24 cellular contexts compared by ENCODE assay signal in the genomic region with DNA sequence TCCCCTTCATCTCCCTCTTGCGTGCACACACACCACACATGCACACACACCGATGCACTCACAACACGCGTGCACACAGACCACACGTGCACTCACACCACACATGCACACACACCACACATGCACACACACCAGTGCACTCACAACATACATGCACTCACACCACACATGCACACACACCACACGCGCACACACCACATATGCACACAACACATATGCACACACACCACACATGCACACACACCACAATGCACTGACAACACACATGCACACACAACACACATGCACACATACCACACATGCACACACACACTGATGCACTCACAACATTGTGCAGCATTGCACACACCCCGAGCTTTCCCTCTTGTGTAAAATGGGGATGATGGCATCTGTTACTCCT.
DNase-seq lines count a peak whose midpoint lies in the region; ATAC-seq, FAIRE-seq and TF ChIP-seq lines count a peak whose summit lies in the region.
"Had no signal": no experiment of that assay in that cellular context is flagged by ENCODE, and none has a peak within 500 bp of the region (broad histone marks: within the 10 kb centered on the region; RNA-seq: fewer than 3 reads in every experiment).

No MANE protein-coding gene starts in this region.

- no peak for ATAC-seq in K562
- ATAC-seq in left lobe of liver: no peak
- peak; percentile 19 for ATAC-seq in upper lobe of right lung
- ATAC-seq: GM23338, HCT116 had no signal

- in situ Hi-C loops in K562 (cut with MboI): no loop called here

- DNase-seq in activated effector memory CD4-positive, alpha-beta T cell treated with anti-CD3 and anti-CD28 coated beads, Interleukin-2, amount 50 U/mL, for 16 hours: peak; percentile 14
- no peak for DNase-seq in activated effector memory CD4-positive, alpha-beta T cell treated with Interleukin-2 at 50 U/mL for 16 hours
- no peak for DNase-seq in K562 (ENCODE audit: extremely low read depth in 1 of 4, low spot score in 3 of 4)
- peak; percentile 23 for DNase-seq in left lobe of liver (ENCODE audit: low spot score)
- no peak for DNase-seq in upper lobe of right lung
- no peak for DNase-seq in putamen (ENCODE audit: low spot score)
- DNase-seq in AG08396 (ENCODE audit: low spot score): no peak
- DNase-seq in NCI-H748 (lab: John Stamatoyannopoulos, UW; ENCODE audit: unreplicated experiment): no peak
- DNase-seq: 8988T; Calu3; CD8-positive, alpha-beta memory T cell; DMS153; MM.1S; NCI-H1092 treated with DMSO at 0.1 percent for 48 hours; NCI-H1436 treated with DMSO at 0.1 percent for 48 hours; NCI-H1930; NCI-H69; SHP77 treated with DMSO at 0.1 percent for 48 hours had no signal

- H3K27ac ChIP-seq in K562 (ENCODE audit: extremely low read depth, low read depth, low read length) (no peak overlapping the region; the same call in 2 of the 3 replicates), upper lobe of right lung (no peak overlapping the region)
- H3K27ac ChIP-seq: C4-2B, RWPE1, SK-N-MC had no signal

- BruUV-seq in K562 (replicated peaks; lab: Mats Ljungman, UMichigan): no TSS peak

- POLR2A ChIA-PET in K562 (lab: Yijun Ruan, JAX): no interaction called here

- H3K9me3 ChIP-seq in K562 (replicated peaks; ENCODE audit: control insufficient read depth, insufficient read depth, low read depth, low read length): no peaks in the 10 kb centered on the region
- H3K9me3 ChIP-seq in upper lobe of right lung: no peaks in the 10 kb centered on the region

- CTCF ChIA-PET in K562 (lab: Yijun Ruan, JAX; ENCODE audit: low intra/inter-chr PET ratio): no interaction called here

- no peak for TF ChIP-seq POLR2A in K562 (conservative IDR thresholded peaks at IDR 0.05)

- 0 out of 3 replicates have a peak, but pooled peaks cover 3% of the 10 kb centered on the region for H3K79me2 ChIP-seq in K562 (ENCODE audit: control insufficient read depth, insufficient read depth, low read length)

- H3K9ac ChIP-seq in K562 (ENCODE audit: insufficient read depth in 1 of 2, low read depth in 2 of 2, low read length in 2 of 2): no peak overlapping the region

- H2AFZ ChIP-seq in K562 (ENCODE audit: low read depth, low read length): no peak overlapping the region
- H2AFZ ChIP-seq: GM23338 had no signal

- TF ChIP-seq CTCF in K562 (IDR thresholded peaks at IDR 0.05 in 2 of 3, conservative IDR thresholded peaks at IDR 0.05 in 1 of 3; ENCODE audit: insufficient read depth in 2 of 3, low read depth in 1 of 3, low read length in 3 of 3): no peak
- no peak for TF ChIP-seq CTCF in upper lobe of right lung (IDR thresholded peaks at IDR 0.05)

- TF ChIP-seq RAD21 in K562 (CRISPR knock-in tag; conservative IDR thresholded peaks at IDR 0.05 in 1 of 2, IDR thresholded peaks at IDR 0.05 in 1 of 2): no peak

- 94% methylated on average over 8 of the region's 8 CpGs for WGBS in K562 (ENCODE audit: insufficient coverage, low coverage, missing lambda C conversion rate)

- H3K27me3 ChIP-seq in K562 (ENCODE audit: control insufficient read depth in 2 of 2, insufficient read depth in 2 of 2, low read length in 2 of 2): no peaks in the 10 kb centered on the region
- no peaks in the 10 kb centered on the region for H3K27me3 ChIP-seq in upper lobe of right lung

- no peak for TF ChIP-seq EP300 in K562 (IDR thresholded peaks at IDR 0.05; ENCODE audit: low read length)

- H3K4me3 ChIP-seq in K562 (no peak overlapping the region), upper lobe of right lung (no peak overlapping the region)
- H3K4me3 ChIP-seq: GM23338, SK-N-MC had no signal

- H3K4me1 ChIP-seq in K562 (replicated peaks in 1 of 2; ENCODE audit: control insufficient read depth in 2 of 2, insufficient read depth in 2 of 2, low read length in 2 of 2) (no peaks in the 10 kb centered on the region), upper lobe of right lung (no peaks in the 10 kb centered on the region)

- H4K20me1 ChIP-seq in K562 (replicated peaks; ENCODE audit: control insufficient read depth, insufficient read depth, low read length): 0 out of 2 replicates have a peak, but pooled peaks cover 13% of the 10 kb centered on the region

- intact Hi-C loops in K562 (cut with micrococcal nuclease) (no loop called here), upper lobe of right lung (cut with DNase I) (no loop called here)

- H3K36me3 ChIP-seq in K562 (ENCODE audit: control insufficient read depth, insufficient read depth, low read length) (peaks cover 92% of the 10 kb centered on the region), upper lobe of right lung (peaks cover 90% of the 10 kb centered on the region)

- no peak overlapping the region for H3K4me2 ChIP-seq in K562 (ENCODE audit: insufficient read depth, low read length)
- H3K4me2 ChIP-seq: GM23338 had no signal

- peak; percentile 6 for FAIRE-seq in K562 (lab: Jason Lieb, UNC)
- FAIRE-seq: GM18507 had no signal

- H3K9me1 ChIP-seq in K562 (ENCODE audit: control insufficient read depth, insufficient read depth, low read length): no peaks in the 10 kb centered on the region

TF ChIP-seq in K562, 482 proteins besides CTCF, POLR2A, EP300 and RAD21:
- TF ChIP-seq WHSC1 (IDR thresholded peaks at IDR 0.05; ENCODE audit: low read length) (peak; percentile 34), ZKSCAN1 (IDR thresholded peaks at IDR 0.05; ENCODE audit: low read depth, low read length) (no peak), KDM1A (IDR thresholded peaks at IDR 0.05) (peak in 1 of 2 experiments; percentile 54; a peak in 1 of 4 replicates), KAT7 (CRISPR knock-in tag; IDR thresholded peaks at IDR 0.05; ENCODE audit: borderline replicate concordance) (no peak), MCM7 (IDR thresholded peaks at IDR 0.05) (no peak), HMG20A (CRISPR knock-in tag; conservative IDR thresholded peaks at IDR 0.05) (no peak), MED1 (CRISPR knock-in tag; IDR thresholded peaks at IDR 0.05; ENCODE audit: borderline replicate concordance) (no peak), PTBP1 (IDR thresholded peaks at IDR 0.05; ENCODE audit: low read depth, low read length) (no peak), USF1 (CRISPR knock-in tag; IDR thresholded peaks at IDR 0.05) (no peak), GATAD2A (IDR thresholded peaks at IDR 0.05) (no peak)
- TF ChIP-seq, protein P1, sequence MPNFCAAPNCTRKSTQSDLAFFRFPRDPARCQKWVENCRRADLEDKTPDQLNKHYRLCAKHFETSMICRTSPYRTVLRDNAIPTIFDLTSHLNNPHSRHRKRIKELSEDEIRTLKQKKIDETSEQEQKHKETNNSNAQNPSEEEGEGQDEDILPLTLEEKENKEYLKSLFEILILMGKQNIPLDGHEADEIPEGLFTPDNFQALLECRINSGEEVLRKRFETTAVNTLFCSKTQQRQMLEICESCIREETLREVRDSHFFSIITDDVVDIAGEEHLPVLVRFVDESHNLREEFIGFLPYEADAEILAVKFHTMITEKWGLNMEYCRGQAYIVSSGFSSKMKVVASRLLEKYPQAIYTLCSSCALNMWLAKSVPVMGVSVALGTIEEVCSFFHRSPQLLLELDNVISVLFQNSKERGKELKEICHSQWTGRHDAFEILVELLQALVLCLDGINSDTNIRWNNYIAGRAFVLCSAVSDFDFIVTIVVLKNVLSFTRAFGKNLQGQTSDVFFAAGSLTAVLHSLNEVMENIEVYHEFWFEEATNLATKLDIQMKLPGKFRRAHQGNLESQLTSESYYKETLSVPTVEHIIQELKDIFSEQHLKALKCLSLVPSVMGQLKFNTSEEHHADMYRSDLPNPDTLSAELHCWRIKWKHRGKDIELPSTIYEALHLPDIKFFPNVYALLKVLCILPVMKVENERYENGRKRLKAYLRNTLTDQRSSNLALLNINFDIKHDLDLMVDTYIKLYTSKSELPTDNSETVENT (CRISPR knock-in tag; IDR thresholded peaks at IDR 0.05): no peak

Comparison
In these comparisons a context has a peak if more than half of its experiments do, and no peak if none do; other contexts are left out.
1. DNase-seq: peak in activated effector memory CD4-positive, alpha-beta T cell treated with anti-CD3 and anti-CD28 coated beads, Interleukin-2, amount 50 U/mL, for 16 hours (single experiment) and left lobe of liver (single experiment); none in activated effector memory CD4-positive, alpha-beta T cell treated with Interleukin-2 at 50 U/mL for 16 hours (single experiment), K562 (0 of 4), upper lobe of right lung (single experiment), putamen (single experiment), AG08396 (single experiment) and NCI-H748 (single experiment).